In the genomic region with DNA sequence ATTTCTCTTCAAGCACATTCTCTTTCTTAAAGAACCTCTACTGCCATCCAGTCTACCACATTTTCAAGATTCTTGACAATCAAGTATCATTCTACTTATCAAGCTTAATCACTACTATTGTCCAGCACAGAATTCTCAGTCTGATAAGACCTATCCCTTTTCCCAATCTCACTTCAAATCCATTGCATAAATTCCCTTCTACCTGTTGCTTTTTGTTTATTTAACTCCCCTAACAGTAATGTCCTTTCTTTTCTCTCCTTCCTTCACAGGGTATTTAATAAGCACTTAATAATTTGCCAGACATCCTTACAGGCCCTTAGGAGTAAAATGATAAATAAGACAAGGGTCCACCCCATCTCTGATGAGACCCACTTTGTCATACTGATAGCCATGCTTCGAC, we compare ENCODE assay signal across 33 cellular contexts. TPM values are rescaled to one million over a fixed set of nuclear protein-coding genes. Genes with fewer than 3 reads are reported as not detected.
A peak's percentile ranks its signal among the peaks of the same experiment; 100 is the strongest.
DNase-seq lines count a peak whose midpoint lies in the region; ATAC-seq and FAIRE-seq lines count a peak whose summit lies in the region.
"Had no signal": no experiment of that assay in that cellular context is flagged by ENCODE, and none has a peak within 500 bp of the region (broad histone marks: within the 10 kb centered on the region; RNA-seq: fewer than 3 reads in every experiment).

No MANE protein-coding gene starts in this region.

- H3K27ac Mint-ChIP-seq in activated CD4-positive, alpha-beta memory T cell treated with anti-CD3 and anti-CD28 coated beads for 36 hours = peak overlapping the region; percentile 20
- no peak overlapping the region for H3K27ac Mint-ChIP-seq in activated CD4-positive, alpha-beta memory T cell treated with anti-CD3 and anti-CD28 coated beads, Interleukin-2, amount 10 ng/mL, durations not matched to agents 7 days and 5 days
- H3K27ac Mint-ChIP-seq in CD8-positive, alpha-beta memory T cell = peak overlapping the region in 6 of 8 donors; percentile 16 to 79 (median 29)
- H3K27ac Mint-ChIP-seq in activated T-helper 17 cell treated with anti-CD3 and anti-CD28 coated beads, Interleukin-2, amount 50 U/mL, for 72 hours = peak overlapping the region; percentile 61
- peak overlapping the region in 8 of 9 donors; percentile 9 to 58 (median 22) for H3K27ac Mint-ChIP-seq in naive thymus-derived CD4-positive, alpha-beta T cell
- H3K27ac Mint-ChIP-seq: activated naive CD8-positive, alpha-beta T cell treated with anti-CD3 and anti-CD28 coated beads for 36 hours had no signal

- no peaks in the 10 kb centered on the region for H3K27me3 Mint-ChIP-seq in activated CD4-positive, alpha-beta memory T cell treated with anti-CD3 and anti-CD28 coated beads for 36 hours
- H3K27me3 Mint-ChIP-seq in activated CD4-positive, alpha-beta memory T cell treated with anti-CD3 and anti-CD28 coated beads, Interleukin-2, amount 10 ng/mL, durations not matched to agents 7 days and 5 days = no peaks in the 10 kb centered on the region
- H3K27me3 Mint-ChIP-seq in CD8-positive, alpha-beta memory T cell = no peaks in the 10 kb centered on the region
- H3K27me3 Mint-ChIP-seq in activated T-helper 17 cell treated with anti-CD3 and anti-CD28 coated beads, Interleukin-2, amount 50 U/mL, for 72 hours = no peaks in the 10 kb centered on the region
- no peaks in the 10 kb centered on the region for H3K27me3 Mint-ChIP-seq in naive thymus-derived CD4-positive, alpha-beta T cell
- H3K27me3 Mint-ChIP-seq: activated naive CD8-positive, alpha-beta T cell treated with anti-CD3 and anti-CD28 coated beads for 36 hours; effector memory CD8-positive, alpha-beta T cell had no signal

- H3K4me3 ChIP-seq in CD8-positive, alpha-beta memory T cell (ENCODE audit: low read length) = no peak overlapping the region
- H3K4me3 ChIP-seq in naive thymus-derived CD4-positive, alpha-beta T cell (ENCODE audit: low read length) = no peak overlapping the region
- H3K4me3 ChIP-seq: HAP-1, left lung, MG63, psoas muscle, sigmoid colon, upper lobe of left lung had no signal

- DNase-seq in activated CD4-positive, alpha-beta memory T cell treated with anti-CD3 and anti-CD28 coated beads for 36 hours = no peak
- no peak for DNase-seq in activated CD4-positive, alpha-beta memory T cell treated with anti-CD3 and anti-CD28 coated beads, Interleukin-2, amount 10 ng/mL, durations not matched to agents 7 days and 5 days
- no peak for DNase-seq in CD8-positive, alpha-beta memory T cell
- DNase-seq in naive thymus-derived CD4-positive, alpha-beta T cell = no peak
- DNase-seq in urothelium cell line (ENCODE audit: low spot score) = no peak
- no peak for DNase-seq in DMS 273 (lab: John Stamatoyannopoulos, UW; ENCODE audit: unreplicated experiment)
- DNase-seq: activated CD4-positive, alpha-beta T cell treated with anti-CD3 and anti-CD28 coated beads for 48 hours; activated naive CD8-positive, alpha-beta T cell treated with anti-CD3 and anti-CD28 coated beads for 36 hours; activated T-cell treated with anti-CD3 and anti-CD28 coated beads, Interleukin-2, amount 50 U/mL, for 4 hours; cortex of kidney; DMS 273 treated with DMSO at 0.1 percent for 48 hours; effector memory CD8-positive, alpha-beta T cell; erythroblast; left lung; mesenchymal stem cell; MG63; NCI-H1930; NCI-H2171 treated with DMSO at 0.1 percent for 48 hours; NCI-H510A; occipital lobe; psoas muscle; SHP77 treated with DMSO at 0.1 percent for 48 hours; sigmoid colon; stimulated activated CD4-positive, alpha-beta T cell treated with anti-CD3 and anti-CD28 coated beads, Interleukin-4, amount 100 ng/mL, for 1 hour; substantia nigra; upper lobe of left lung had no signal

- POLR2A ChIA-PET in activated CD4-positive, alpha-beta memory T cell treated with anti-CD3 and anti-CD28 coated beads for 36 hours (lab: Charles Lee) = no interaction called here
- POLR2A ChIA-PET in activated CD4-positive, alpha-beta memory T cell treated with anti-CD3 and anti-CD28 coated beads, Interleukin-2, amount 10 ng/mL, durations not matched to agents 7 days and 5 days (lab: Charles Lee) = interaction anchor here (1.4 to 1.5 kb wide), 2 partner anchors 13 to 42 kb away, joined by 3 read pairs; partner anchors contain the start of gene ZFC3H1
- POLR2A ChIA-PET in CD8-positive, alpha-beta memory T cell (lab: Charles Lee) = no interaction called here
- POLR2A ChIA-PET in naive thymus-derived CD4-positive, alpha-beta T cell (lab: Charles Lee) = interaction anchor here (0.7 kb wide), 1 partner anchor 42 kb away, joined by 3 read pairs; the partner anchor contains the start of gene THAP2

- no peak for ATAC-seq in activated T-helper 17 cell treated with anti-CD3 and anti-CD28 coated beads, Interleukin-2, amount 50 U/mL, for 72 hours (replicated peaks)
- ATAC-seq in naive thymus-derived CD4-positive, alpha-beta T cell = no peak
- ATAC-seq in GM21717 (IDR thresholded peaks at IDR 0.05; ENCODE audit: unreplicated experiment) = no peak
- ATAC-seq: activated T-cell treated with anti-CD3 and anti-CD28 coated beads, Interleukin-2, amount 50 U/mL, for 4 hours; effector memory CD8-positive, alpha-beta T cell; left lung; psoas muscle had no signal

- H3K36me3 Mint-ChIP-seq in activated CD4-positive, alpha-beta memory T cell treated with anti-CD3 and anti-CD28 coated beads for 36 hours = peaks cover 54% of the 10 kb centered on the region
- peaks cover 85% of the 10 kb centered on the region for H3K36me3 Mint-ChIP-seq in activated CD4-positive, alpha-beta memory T cell treated with anti-CD3 and anti-CD28 coated beads, Interleukin-2, amount 10 ng/mL, durations not matched to agents 7 days and 5 days (ENCODE audit: low read depth)
- peaks cover 6 to 95% (median 36%) of the 10 kb centered on the region in 3 donors for H3K36me3 Mint-ChIP-seq in CD8-positive, alpha-beta memory T cell
- peaks cover 100% of the 10 kb centered on the region for H3K36me3 Mint-ChIP-seq in activated T-helper 17 cell treated with anti-CD3 and anti-CD28 coated beads, Interleukin-2, amount 50 U/mL, for 72 hours (ENCODE audit: low read depth)
- H3K36me3 Mint-ChIP-seq in naive thymus-derived CD4-positive, alpha-beta T cell = peaks cover 28 to 56% (median 41%) of the 10 kb centered on the region in 5 donors

- no peak overlapping the region for H3K27ac ChIP-seq in CD8-positive, alpha-beta memory T cell (ENCODE audit: low read depth, low read length)
- H3K27ac ChIP-seq in naive thymus-derived CD4-positive, alpha-beta T cell (ENCODE audit: low read depth, low read length) = no peak overlapping the region
- H3K27ac ChIP-seq: C4-2B, KMS-11, left lung, psoas muscle, sigmoid colon, upper lobe of left lung had no signal

- CTCF ChIA-PET in activated CD4-positive, alpha-beta memory T cell treated with anti-CD3 and anti-CD28 coated beads for 36 hours (lab: Charles Lee) = interaction anchor here (1.0 kb wide), 1 partner anchor 15 kb away, joined by 4 read pairs; no protein-coding TSS in a partner anchor
- CTCF ChIA-PET in activated CD4-positive, alpha-beta memory T cell treated with anti-CD3 and anti-CD28 coated beads, Interleukin-2, amount 10 ng/mL, durations not matched to agents 7 days and 5 days (lab: Charles Lee) = interaction anchor here (0.8 kb wide), 1 partner anchor 14 kb away, joined by 3 read pairs; no protein-coding TSS in a partner anchor
- CTCF ChIA-PET in CD8-positive, alpha-beta memory T cell (lab: Charles Lee) = no interaction called here
- CTCF ChIA-PET in naive thymus-derived CD4-positive, alpha-beta T cell (lab: Charles Lee) = no interaction called here

- intact Hi-C loops in activated CD4-positive, alpha-beta memory T cell treated with anti-CD3 and anti-CD28 coated beads for 36 hours (cut with micrococcal nuclease) = loop anchor here (5.0 kb wide), 1 partner anchor 35 kb away; no protein-coding TSS in a partner anchor
- intact Hi-C loops in naive thymus-derived CD4-positive, alpha-beta T cell (cut with micrococcal nuclease) = loop anchor here in 1 of 2 donors (2.0 kb wide), 1 partner anchor 15 kb away; no protein-coding TSS in a partner anchor

- peaks cover 43% of the 10 kb centered on the region for H3K36me3 ChIP-seq in CD8-positive, alpha-beta memory T cell (ENCODE audit: insufficient read depth, low read length)
- H3K36me3 ChIP-seq in naive thymus-derived CD4-positive, alpha-beta T cell (ENCODE audit: control insufficient read depth in 2 of 3, insufficient read depth in 3 of 3, low read length in 3 of 3) = peaks cover 21 to 93% (median 49%) of the 10 kb centered on the region in 3 experiments

- peaks cover 10% of the 10 kb centered on the region for H3K4me1 Mint-ChIP-seq in activated CD4-positive, alpha-beta memory T cell treated with anti-CD3 and anti-CD28 coated beads for 36 hours (ENCODE audit: low read depth)
- H3K4me1 Mint-ChIP-seq in activated CD4-positive, alpha-beta memory T cell treated with anti-CD3 and anti-CD28 coated beads, Interleukin-2, amount 10 ng/mL, durations not matched to agents 7 days and 5 days = peaks cover 19% of the 10 kb centered on the region
- H3K4me1 Mint-ChIP-seq in CD8-positive, alpha-beta memory T cell = peaks cover 21 to 28% (median 26%) of the 10 kb centered on the region in 3 donors
- H3K4me1 Mint-ChIP-seq in activated T-helper 17 cell treated with anti-CD3 and anti-CD28 coated beads, Interleukin-2, amount 50 U/mL, for 72 hours = peaks cover 10% of the 10 kb centered on the region
- peaks cover 18 to 49% (median 36%) of the 10 kb centered on the region in 7 donors for H3K4me1 Mint-ChIP-seq in naive thymus-derived CD4-positive, alpha-beta T cell

- peaks cover 13% of the 10 kb centered on the region for H3K4me1 ChIP-seq in CD8-positive, alpha-beta memory T cell (ENCODE audit: insufficient read depth, low read length)
- peaks cover 0 to 6% of the 10 kb centered on the region in 2 donors for H3K4me1 ChIP-seq in naive thymus-derived CD4-positive, alpha-beta T cell (ENCODE audit: control insufficient read depth in 2 of 2, insufficient read depth in 2 of 2, low read length in 2 of 2)
- H3K4me1 ChIP-seq: upper lobe of left lung had no signal

- no peaks in the 10 kb centered on the region for H3K9me3 ChIP-seq in CD8-positive, alpha-beta memory T cell (ENCODE audit: low read length)
- H3K9me3 ChIP-seq in naive thymus-derived CD4-positive, alpha-beta T cell (ENCODE audit: control insufficient read depth in 2 of 3, low read length in 3 of 3) = no peaks in the 10 kb centered on the region
- H3K9me3 ChIP-seq: HAP-1, left lung, MG63, psoas muscle, sigmoid colon, upper lobe of left lung had no signal

- no peaks in the 10 kb centered on the region for H3K27me3 ChIP-seq in CD8-positive, alpha-beta memory T cell (ENCODE audit: insufficient read depth, low read length, poor library complexity, severe bottlenecking)
- no peaks in the 10 kb centered on the region for H3K27me3 ChIP-seq in naive thymus-derived CD4-positive, alpha-beta T cell (ENCODE audit: control insufficient read depth in 2 of 2, insufficient read depth in 2 of 2, low read length in 2 of 2)
- H3K27me3 ChIP-seq: left lung, MG63, sigmoid colon, upper lobe of left lung had no signal

- no peak for FAIRE-seq in urothelium cell line (lab: Jason Lieb, UNC)
- FAIRE-seq: GM18507, RCC 7860 had no signal

- no peaks in the 10 kb centered on the region for H3K9me3 Mint-ChIP-seq in activated CD4-positive, alpha-beta memory T cell treated with anti-CD3 and anti-CD28 coated beads for 36 hours
- no peaks in the 10 kb centered on the region for H3K9me3 Mint-ChIP-seq in activated CD4-positive, alpha-beta memory T cell treated with anti-CD3 and anti-CD28 coated beads, Interleukin-2, amount 10 ng/mL, durations not matched to agents 7 days and 5 days
- no peaks in the 10 kb centered on the region for H3K9me3 Mint-ChIP-seq in CD8-positive, alpha-beta memory T cell
- no peaks in the 10 kb centered on the region for H3K9me3 Mint-ChIP-seq in activated T-helper 17 cell treated with anti-CD3 and anti-CD28 coated beads, Interleukin-2, amount 50 U/mL, for 72 hours
- H3K9me3 Mint-ChIP-seq in naive thymus-derived CD4-positive, alpha-beta T cell = no peaks in the 10 kb centered on the region
- H3K9me3 Mint-ChIP-seq: activated naive CD8-positive, alpha-beta T cell treated with anti-CD3 and anti-CD28 coated beads for 36 hours; activated T-cell treated with anti-CD3 and anti-CD28 coated beads, Interleukin-2, amount 50 U/mL, for 4 hours; effector memory CD8-positive, alpha-beta T cell had no signal

- no peak overlapping the region for H3K4me3 Mint-ChIP-seq in activated CD4-positive, alpha-beta memory T cell treated with anti-CD3 and anti-CD28 coated beads for 36 hours
- no peak overlapping the region for H3K4me3 Mint-ChIP-seq in activated CD4-positive, alpha-beta memory T cell treated with anti-CD3 and anti-CD28 coated beads, Interleukin-2, amount 10 ng/mL, durations not matched to agents 7 days and 5 days
- no peak overlapping the region for H3K4me3 Mint-ChIP-seq in CD8-positive, alpha-beta memory T cell
- no peak overlapping the region for H3K4me3 Mint-ChIP-seq in activated T-helper 17 cell treated with anti-CD3 and anti-CD28 coated beads, Interleukin-2, amount 50 U/mL, for 72 hours
- no peak overlapping the region for H3K4me3 Mint-ChIP-seq in naive thymus-derived CD4-positive, alpha-beta T cell
- H3K4me3 Mint-ChIP-seq: activated naive CD8-positive, alpha-beta T cell treated with anti-CD3 and anti-CD28 coated beads for 36 hours; activated T-cell treated with anti-CD3 and anti-CD28 coated beads, Interleukin-2, amount 50 U/mL, for 4 hours; effector memory CD8-positive, alpha-beta T cell had no signal

RNA-seq across cellular contexts. Expression of gene ZFC3H1, which starts 41.7 kb away (rescaled TPM):
- total RNA-seq in activated CD4-positive, alpha-beta memory T cell treated with anti-CD3 and anti-CD28 coated beads for 36 hours = 10 to 100 TPM; 55.9 to 64.9 TPM
- total RNA-seq in activated CD4-positive, alpha-beta memory T cell treated with anti-CD3 and anti-CD28 coated beads, Interleukin-2, amount 10 ng/mL, durations not matched to agents 7 days and 5 days = 10 to 100 TPM; 64.7 to 76.8 TPM
- 10 to 100 TPM; 37.5 to 42.6 TPM for total RNA-seq in CD8-positive, alpha-beta memory T cell
- 27.9 TPM for polyA plus RNA-seq in CD8-positive, alpha-beta memory T cell
- 100 to 1,000 TPM in 1 of 2 donors, 10 to 100 TPM in 1; 61.6 to 111 TPM for total RNA-seq in activated T-helper 17 cell treated with anti-CD3 and anti-CD28 coated beads, Interleukin-2, amount 50 U/mL, for 72 hours
- 100 to 1,000 TPM in 4 of 5 experiments, 10 to 100 TPM in 1; 74.6 to 147 (median 133) TPM for total RNA-seq in naive thymus-derived CD4-positive, alpha-beta T cell
- 10 to 100 TPM; 26.3 to 29.8 TPM for polyA plus RNA-seq in naive thymus-derived CD4-positive, alpha-beta T cell

RNA-seq across cellular contexts. Expression of gene THAP2, which starts 42.2 kb away (rescaled TPM):
- total RNA-seq in activated CD4-positive, alpha-beta memory T cell treated with anti-CD3 and anti-CD28 coated beads for 36 hours = 1 to 10 TPM; 9.4 to 9.5 TPM
- total RNA-seq in activated CD4-positive, alpha-beta memory T cell treated with anti-CD3 and anti-CD28 coated beads, Interleukin-2, amount 10 ng/mL, durations not matched to agents 7 days and 5 days = 1 to 10 TPM; 6.4 to 7.7 TPM
- total RNA-seq in CD8-positive, alpha-beta memory T cell = 1 to 10 TPM; 7.8 to 8.6 TPM
- 5.2 TPM for polyA plus RNA-seq in CD8-positive, alpha-beta memory T cell
- total RNA-seq in activated T-helper 17 cell treated with anti-CD3 and anti-CD28 coated beads, Interleukin-2, amount 50 U/mL, for 72 hours = 10 to 100 TPM in 1 of 2 donors, 1 to 10 TPM in 1; 8.7 to 10.9 TPM
- total RNA-seq in naive thymus-derived CD4-positive, alpha-beta T cell = 10 to 100 TPM in 4 of 5 experiments, 1 to 10 TPM in 1; 9.2 to 21.7 (median 14.4) TPM
- 1 to 10 TPM; 4.9 to 9.7 TPM for polyA plus RNA-seq in naive thymus-derived CD4-positive, alpha-beta T cell

Comparison
In these comparisons a context has a peak if more than half of its experiments do, and no peak if none do; other contexts are left out.
1. POLR2A ChIA-PET loops: an anchor here in activated CD4-positive, alpha-beta memory T cell treated with anti-CD3 and anti-CD28 coated beads, Interleukin-2, amount 10 ng/mL, durations not matched to agents 7 days and 5 days (1.4 to 1.5 kb wide) and naive thymus-derived CD4-positive, alpha-beta T cell (0.7 kb wide); none called in activated CD4-positive, alpha-beta memory T cell treated with anti-CD3 and anti-CD28 coated beads for 36 hours and CD8-positive, alpha-beta memory T cell.
2. CTCF ChIA-PET loops: an anchor here in activated CD4-positive, alpha-beta memory T cell treated with anti-CD3 and anti-CD28 coated beads for 36 hours (1.0 kb wide) and activated CD4-positive, alpha-beta memory T cell treated with anti-CD3 and anti-CD28 coated beads, Interleukin-2, amount 10 ng/mL, durations not matched to agents 7 days and 5 days (0.8 kb wide); none called in CD8-positive, alpha-beta memory T cell and naive thymus-derived CD4-positive, alpha-beta T cell.